In genomic region chr11:36060926-36061325, GRCh38 we compare ENCODE assay signal across 17 cellular contexts.
DNase-seq lines count a peak whose midpoint lies in the region; ATAC-seq and TF ChIP-seq lines count a peak whose summit lies in the region.
"Had no signal": no experiment of that assay in that cellular context is flagged by ENCODE, and none has a peak within 500 bp of the region (broad histone marks: within the 10 kb centered on the region; RNA-seq: fewer than 3 reads in every experiment).

No MANE protein-coding gene starts in this region.

- no peak overlapping the region for H3K27ac ChIP-seq in upper lobe of right lung
- H3K27ac ChIP-seq: 22Rv1, SJCRH30 had no signal

- H3K27me3 ChIP-seq in upper lobe of right lung = no peaks in the 10 kb centered on the region
- H3K27me3 ChIP-seq: SJCRH30 had no signal

- H3K4me1 ChIP-seq in upper lobe of right lung = no peaks in the 10 kb centered on the region
- H3K4me1 ChIP-seq: SJCRH30 had no signal

- peak; percentile 22 for DNase-seq in SIG-M5 treated with dmso at 0.1 percent for 504 hours (lab: John Stamatoyannopoulos, UW; ENCODE audit: unreplicated experiment)
- no peak for DNase-seq in SIG-M5 (lab: John Stamatoyannopoulos, UW)
- DNase-seq in NOMO-1 treated with dmso at 0.1 percent for 144 hours (lab: John Stamatoyannopoulos, UW; ENCODE audit: unreplicated experiment) = peak; percentile 34
- peak; percentile 28 for DNase-seq in fibroblast of mammary gland (ENCODE audit: low read depth)
- no peak for DNase-seq in upper lobe of right lung
- DNase-seq in NCI-H1436 treated with DMSO at 0.1 percent for 48 hours (lab: John Stamatoyannopoulos, UW) = no peak
- DNase-seq: DMS 273 treated with DMSO at 0.1 percent for 48 hours, GDM1, NCI-H1048, NCI-H1694, NCI-H524 treated with DMSO at 0.1 percent for 48 hours, RPMI8226, SJCRH30, SW 1271 had no signal

- H3K4me3 ChIP-seq in fibroblast of mammary gland (ENCODE audit: control insufficient read depth, low read depth, low read length) (no peak overlapping the region), upper lobe of right lung (no peak overlapping the region)
- H3K4me3 ChIP-seq: SJCRH30 had no signal

- H3K36me3 ChIP-seq in upper lobe of right lung = no peaks in the 10 kb centered on the region

- no peak for TF ChIP-seq CTCF in fibroblast of mammary gland (conservative IDR thresholded peaks at IDR 0.05; ENCODE audit: control insufficient read depth, insufficient read depth, low read depth, low read length)
- TF ChIP-seq CTCF in upper lobe of right lung (IDR thresholded peaks at IDR 0.05) = no peak

- H3K9me3 ChIP-seq in upper lobe of right lung = no peaks in the 10 kb centered on the region

- ATAC-seq in upper lobe of right lung (peak; percentile 71), GM18517 (IDR thresholded peaks at IDR 0.05; ENCODE audit: unreplicated experiment) (no peak), HG02642 (IDR thresholded peaks at IDR 0.05; ENCODE audit: poor library complexity, unreplicated experiment) (no peak)

- intact Hi-C loops in upper lobe of right lung (cut with DNase I) = no loop called here

Comparison
In these comparisons a context has a peak if more than half of its experiments do, and no peak if none do; other contexts are left out.
1. DNase-seq: peak in SIG-M5 treated with dmso at 0.1 percent for 504 hours (single experiment), NOMO-1 treated with dmso at 0.1 percent for 144 hours (single experiment) and fibroblast of mammary gland (single experiment); none in SIG-M5 (single experiment), upper lobe of right lung (single experiment) and NCI-H1436 treated with DMSO at 0.1 percent for 48 hours (single experiment).